1 cellular context compared by ENCODE assay signal in genomic region chr20:54123587-54124180, GRCh38.
TF ChIP-seq lines count a peak whose summit lies in the region.

No MANE protein-coding gene starts in this region.

TF ChIP-seq in HepG2, 621 proteins besides CTCF, POLR2A, EP300 and RAD21 (continued from another document and continues in another):
- TF ChIP-seq, protein P1, sequence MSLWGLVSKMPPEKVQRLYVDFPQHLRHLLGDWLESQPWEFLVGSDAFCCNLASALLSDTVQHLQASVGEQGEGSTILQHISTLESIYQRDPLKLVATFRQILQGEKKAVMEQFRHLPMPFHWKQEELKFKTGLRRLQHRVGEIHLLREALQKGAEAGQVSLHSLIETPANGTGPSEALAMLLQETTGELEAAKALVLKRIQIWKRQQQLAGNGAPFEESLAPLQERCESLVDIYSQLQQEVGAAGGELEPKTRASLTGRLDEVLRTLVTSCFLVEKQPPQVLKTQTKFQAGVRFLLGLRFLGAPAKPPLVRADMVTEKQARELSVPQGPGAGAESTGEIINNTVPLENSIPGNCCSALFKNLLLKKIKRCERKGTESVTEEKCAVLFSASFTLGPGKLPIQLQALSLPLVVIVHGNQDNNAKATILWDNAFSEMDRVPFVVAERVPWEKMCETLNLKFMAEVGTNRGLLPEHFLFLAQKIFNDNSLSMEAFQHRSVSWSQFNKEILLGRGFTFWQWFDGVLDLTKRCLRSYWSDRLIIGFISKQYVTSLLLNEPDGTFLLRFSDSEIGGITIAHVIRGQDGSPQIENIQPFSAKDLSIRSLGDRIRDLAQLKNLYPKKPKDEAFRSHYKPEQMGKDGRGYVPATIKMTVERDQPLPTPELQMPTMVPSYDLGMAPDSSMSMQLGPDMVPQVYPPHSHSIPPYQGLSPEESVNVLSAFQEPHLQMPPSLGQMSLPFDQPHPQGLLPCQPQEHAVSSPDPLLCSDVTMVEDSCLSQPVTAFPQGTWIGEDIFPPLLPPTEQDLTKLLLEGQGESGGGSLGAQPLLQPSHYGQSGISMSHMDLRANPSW (CRISPR knock-in tag; IDR thresholded peaks at IDR 0.05; ENCODE audit: borderline replicate concordance), result no peak; the same call in 1 of the 2 replicates
- TF ChIP-seq HDAC2 (CRISPR knock-in tag; IDR thresholded peaks at IDR 0.05), result peak; percentile 99
- TF ChIP-seq FOXK1 (CRISPR knock-in tag; IDR thresholded peaks at IDR 0.05; ENCODE audit: borderline replicate concordance, low read depth), result peak; percentile 98
- TF ChIP-seq RXRB (CRISPR knock-in tag; IDR thresholded peaks at IDR 0.05; ENCODE audit: borderline replicate concordance), result peak; percentile 99
- peak; percentile 98 for TF ChIP-seq FOXA1 (IDR thresholded peaks at IDR 0.05)
- TF ChIP-seq FOXA1 (CRISPR knock-in tag; IDR thresholded peaks at IDR 0.05), result peak; percentile 100
- peak; percentile 92 for TF ChIP-seq MAFG (CRISPR knock-in tag; IDR thresholded peaks at IDR 0.05)
- TF ChIP-seq ZNF205 (CRISPR knock-in tag; IDR thresholded peaks at IDR 0.05), result peak; percentile 96; the same call in 1 of the 2 replicates
- no peak for TF ChIP-seq ZBTB2 (CRISPR knock-in tag; IDR thresholded peaks at IDR 0.05; ENCODE audit: low read depth)
- TF ChIP-seq, protein P2, sequence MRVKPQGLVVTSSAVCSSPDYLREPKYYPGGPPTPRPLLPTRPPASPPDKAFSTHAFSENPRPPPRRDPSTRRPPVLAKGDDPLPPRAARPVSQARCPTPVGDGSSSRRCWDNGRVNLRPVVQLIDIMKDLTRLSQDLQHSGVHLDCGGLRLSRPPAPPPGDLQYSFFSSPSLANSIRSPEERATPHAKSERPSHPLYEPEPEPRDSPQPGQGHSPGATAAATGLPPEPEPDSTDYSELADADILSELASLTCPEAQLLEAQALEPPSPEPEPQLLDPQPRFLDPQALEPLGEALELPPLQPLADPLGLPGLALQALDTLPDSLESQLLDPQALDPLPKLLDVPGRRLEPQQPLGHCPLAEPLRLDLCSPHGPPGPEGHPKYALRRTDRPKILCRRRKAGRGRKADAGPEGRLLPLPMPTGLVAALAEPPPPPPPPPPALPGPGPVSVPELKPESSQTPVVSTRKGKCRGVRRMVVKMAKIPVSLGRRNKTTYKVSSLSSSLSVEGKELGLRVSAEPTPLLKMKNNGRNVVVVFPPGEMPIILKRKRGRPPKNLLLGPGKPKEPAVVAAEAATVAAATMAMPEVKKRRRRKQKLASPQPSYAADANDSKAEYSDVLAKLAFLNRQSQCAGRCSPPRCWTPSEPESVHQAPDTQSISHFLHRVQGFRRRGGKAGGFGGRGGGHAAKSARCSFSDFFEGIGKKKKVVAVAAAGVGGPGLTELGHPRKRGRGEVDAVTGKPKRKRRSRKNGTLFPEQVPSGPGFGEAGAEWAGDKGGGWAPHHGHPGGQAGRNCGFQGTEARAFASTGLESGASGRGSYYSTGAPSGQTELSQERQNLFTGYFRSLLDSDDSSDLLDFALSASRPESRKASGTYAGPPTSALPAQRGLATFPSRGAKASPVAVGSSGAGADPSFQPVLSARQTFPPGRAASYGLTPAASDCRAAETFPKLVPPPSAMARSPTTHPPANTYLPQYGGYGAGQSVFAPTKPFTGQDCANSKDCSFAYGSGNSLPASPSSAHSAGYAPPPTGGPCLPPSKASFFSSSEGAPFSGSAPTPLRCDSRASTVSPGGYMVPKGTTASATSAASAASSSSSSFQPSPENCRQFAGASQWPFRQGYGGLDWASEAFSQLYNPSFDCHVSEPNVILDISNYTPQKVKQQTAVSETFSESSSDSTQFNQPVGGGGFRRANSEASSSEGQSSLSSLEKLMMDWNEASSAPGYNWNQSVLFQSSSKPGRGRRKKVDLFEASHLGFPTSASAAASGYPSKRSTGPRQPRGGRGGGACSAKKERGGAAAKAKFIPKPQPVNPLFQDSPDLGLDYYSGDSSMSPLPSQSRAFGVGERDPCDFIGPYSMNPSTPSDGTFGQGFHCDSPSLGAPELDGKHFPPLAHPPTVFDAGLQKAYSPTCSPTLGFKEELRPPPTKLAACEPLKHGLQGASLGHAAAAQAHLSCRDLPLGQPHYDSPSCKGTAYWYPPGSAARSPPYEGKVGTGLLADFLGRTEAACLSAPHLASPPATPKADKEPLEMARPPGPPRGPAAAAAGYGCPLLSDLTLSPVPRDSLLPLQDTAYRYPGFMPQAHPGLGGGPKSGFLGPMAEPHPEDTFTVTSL (CRISPR knock-in tag; IDR thresholded peaks at IDR 0.05; ENCODE audit: borderline replicate concordance), result peak; percentile 89
- TF ChIP-seq NFE2L2 (IDR thresholded peaks at IDR 0.05; ENCODE audit: low read length), result peak; percentile 99
- TF ChIP-seq ZFP41 (CRISPR knock-in tag; IDR thresholded peaks at IDR 0.05; ENCODE audit: borderline replicate concordance), result no peak; the same call in 1 of the 2 replicates
- TF ChIP-seq ZMAT3 (CRISPR knock-in tag; conservative IDR thresholded peaks at IDR 0.05), result peak; percentile 85
- TF ChIP-seq, protein P3, sequence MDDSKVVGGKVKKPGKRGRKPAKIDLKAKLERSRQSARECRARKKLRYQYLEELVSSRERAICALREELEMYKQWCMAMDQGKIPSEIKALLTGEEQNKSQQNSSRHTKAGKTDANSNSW (CRISPR knock-in tag; IDR thresholded peaks at IDR 0.05; ENCODE audit: borderline replicate concordance), result 0 out of 2 replicates have a peak, but pooled peaks have one; percentile 84
- peak; percentile 98 for TF ChIP-seq FOXO1 (CRISPR knock-in tag; IDR thresholded peaks at IDR 0.05)
- no peak; the same call in 1 of the 2 replicates for TF ChIP-seq REPIN1 (CRISPR knock-in tag; IDR thresholded peaks at IDR 0.05; ENCODE audit: borderline replicate concordance, low read depth)
- TF ChIP-seq HNF1B (CRISPR knock-in tag; IDR thresholded peaks at IDR 0.05), result peak; percentile 95
- TF ChIP-seq ATF3 (CRISPR knock-in tag; IDR thresholded peaks at IDR 0.05), result peak; percentile 93
- TF ChIP-seq MIER3 (CRISPR knock-in tag; IDR thresholded peaks at IDR 0.05; ENCODE audit: borderline replicate concordance), result peak; percentile 97
- peak; percentile 72; the same call in 1 of the 2 replicates for TF ChIP-seq ZSCAN5A (CRISPR knock-in tag; IDR thresholded peaks at IDR 0.05; ENCODE audit: borderline replicate concordance)
- no peak; the same call in 1 of the 2 replicates for TF ChIP-seq ZBTB14 (CRISPR knock-in tag; IDR thresholded peaks at IDR 0.05)
- no peak for TF ChIP-seq KAT2B (IDR thresholded peaks at IDR 0.05; ENCODE audit: borderline replicate concordance, low read depth, low read length)
- no peak for TF ChIP-seq ZNF382 (CRISPR knock-in tag; IDR thresholded peaks at IDR 0.05; ENCODE audit: borderline replicate concordance)
- peak; percentile 100 for TF ChIP-seq SALL1 (CRISPR knock-in tag; IDR thresholded peaks at IDR 0.05)
- peak; percentile 97 for TF ChIP-seq AHR (CRISPR knock-in tag; IDR thresholded peaks at IDR 0.05)
- peak; percentile 86 for TF ChIP-seq ZBTB21 (CRISPR knock-in tag; IDR thresholded peaks at IDR 0.05)
- TF ChIP-seq DR1 (CRISPR knock-in tag; IDR thresholded peaks at IDR 0.05), result peak; percentile 61; the same call in 1 of the 2 replicates
- TF ChIP-seq TRIM24 (CRISPR knock-in tag; IDR thresholded peaks at IDR 0.05), result no peak
- 0 out of 2 replicates have a peak, but pooled peaks have one; percentile 85 for TF ChIP-seq ZNF839 (CRISPR knock-in tag; IDR thresholded peaks at IDR 0.05; ENCODE audit: borderline replicate concordance)
- TF ChIP-seq ZNF547 (CRISPR knock-in tag; IDR thresholded peaks at IDR 0.05), result peak; percentile 81
- TF ChIP-seq MEIS2 (CRISPR knock-in tag; IDR thresholded peaks at IDR 0.05), result peak; percentile 98
- TF ChIP-seq LCORL (IDR thresholded peaks at IDR 0.05), result no peak; the same call in 1 of the 2 replicates
- TF ChIP-seq LCORL (CRISPR knock-in tag; IDR thresholded peaks at IDR 0.05), result peak; percentile 96
- peak; percentile 80; the same call in 1 of the 2 replicates for TF ChIP-seq NFKB2 (CRISPR knock-in tag; IDR thresholded peaks at IDR 0.05; ENCODE audit: borderline replicate concordance)
- TF ChIP-seq RERE (CRISPR knock-in tag; IDR thresholded peaks at IDR 0.05; ENCODE audit: low read depth), result peak; percentile 92
- TF ChIP-seq SP140L (CRISPR knock-in tag; IDR thresholded peaks at IDR 0.05; ENCODE audit: borderline replicate concordance), result no peak; the same call in 1 of the 2 replicates
- peak; percentile 97 for TF ChIP-seq ZNF414 (CRISPR knock-in tag; IDR thresholded peaks at IDR 0.05)
